ENCODE assay signal across 1 cellular context in the genomic region with DNA sequence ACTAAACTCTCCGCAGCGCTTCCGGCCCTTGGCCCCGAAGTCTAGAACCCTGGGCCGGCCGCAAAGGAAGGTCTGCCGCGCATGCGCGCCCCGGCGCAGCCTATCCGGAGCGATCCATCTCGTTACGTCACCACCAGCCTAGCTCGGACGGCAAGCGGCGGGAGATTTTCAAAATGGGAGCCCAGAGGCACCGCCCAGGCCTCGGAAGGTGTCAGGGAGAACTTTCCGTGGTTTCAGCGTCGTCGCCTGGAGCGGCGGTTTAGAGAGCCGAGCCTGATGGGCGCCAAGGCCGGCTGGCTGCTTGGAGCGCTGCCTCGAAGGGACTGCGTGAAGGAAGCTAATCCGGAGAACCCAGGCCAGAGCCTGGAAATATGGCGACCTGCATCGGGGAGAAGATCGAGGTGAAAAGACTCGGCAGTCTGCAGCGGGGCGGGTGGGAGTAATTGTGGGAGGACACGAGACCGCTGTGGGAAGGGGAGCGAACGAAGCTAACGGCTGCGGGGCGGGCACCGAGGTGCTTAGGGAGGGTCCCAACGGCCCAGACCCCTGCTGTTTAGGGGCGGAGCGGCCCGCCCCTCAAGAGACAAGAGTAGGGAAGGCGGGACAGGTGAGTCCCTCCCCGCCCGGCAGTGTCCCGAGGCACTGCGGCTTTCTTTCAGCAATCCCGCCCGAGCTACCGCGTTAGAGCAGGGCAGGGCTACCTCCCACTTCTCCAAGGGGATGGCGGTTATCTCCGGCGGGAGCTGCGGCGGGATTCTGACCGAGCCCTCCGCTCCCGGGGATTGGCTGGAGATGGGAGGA.
TF ChIP-seq lines count a peak whose summit lies in the region.

A gene (plus strand): TSS at position 130 of the 801 bp plus-strand sequence. CDS start 242 bp downstream, at position 372.

TF ChIP-seq in HepG2, 621 proteins besides CTCF, POLR2A, EP300 and RAD21 (continued from another document and continues in another):
- TF ChIP-seq, protein P1, sequence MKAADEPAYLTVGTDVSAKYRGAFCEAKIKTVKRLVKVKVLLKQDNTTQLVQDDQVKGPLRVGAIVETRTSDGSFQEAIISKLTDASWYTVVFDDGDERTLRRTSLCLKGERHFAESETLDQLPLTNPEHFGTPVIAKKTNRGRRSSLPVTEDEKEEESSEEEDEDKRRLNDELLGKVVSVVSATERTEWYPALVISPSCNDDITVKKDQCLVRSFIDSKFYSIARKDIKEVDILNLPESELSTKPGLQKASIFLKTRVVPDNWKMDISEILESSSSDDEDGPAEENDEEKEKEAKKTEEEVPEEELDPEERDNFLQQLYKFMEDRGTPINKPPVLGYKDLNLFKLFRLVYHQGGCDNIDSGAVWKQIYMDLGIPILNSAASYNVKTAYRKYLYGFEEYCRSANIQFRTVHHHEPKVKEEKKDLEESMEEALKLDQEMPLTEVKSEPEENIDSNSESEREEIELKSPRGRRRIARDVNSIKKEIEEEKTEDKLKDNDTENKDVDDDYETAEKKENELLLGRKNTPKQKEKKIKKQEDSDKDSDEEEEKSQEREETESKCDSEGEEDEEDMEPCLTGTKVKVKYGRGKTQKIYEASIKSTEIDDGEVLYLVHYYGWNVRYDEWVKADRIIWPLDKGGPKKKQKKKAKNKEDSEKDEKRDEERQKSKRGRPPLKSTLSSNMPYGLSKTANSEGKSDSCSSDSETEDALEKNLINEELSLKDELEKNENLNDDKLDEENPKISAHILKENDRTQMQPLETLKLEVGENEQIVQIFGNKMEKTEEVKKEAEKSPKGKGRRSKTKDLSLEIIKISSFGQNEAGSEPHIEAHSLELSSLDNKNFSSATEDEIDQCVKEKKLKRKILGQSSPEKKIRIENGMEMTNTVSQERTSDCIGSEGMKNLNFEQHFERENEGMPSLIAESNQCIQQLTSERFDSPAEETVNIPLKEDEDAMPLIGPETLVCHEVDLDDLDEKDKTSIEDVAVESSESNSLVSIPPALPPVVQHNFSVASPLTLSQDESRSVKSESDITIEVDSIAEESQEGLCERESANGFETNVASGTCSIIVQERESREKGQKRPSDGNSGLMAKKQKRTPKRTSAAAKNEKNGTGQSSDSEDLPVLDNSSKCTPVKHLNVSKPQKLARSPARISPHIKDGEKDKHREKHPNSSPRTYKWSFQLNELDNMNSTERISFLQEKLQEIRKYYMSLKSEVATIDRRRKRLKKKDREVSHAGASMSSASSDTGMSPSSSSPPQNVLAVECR (CRISPR knock-in tag; IDR thresholded peaks at IDR 0.05; ENCODE audit: borderline replicate concordance), result peak; percentile 100
- TF ChIP-seq RFXANK (CRISPR knock-in tag; IDR thresholded peaks at IDR 0.05), result peak; percentile 91; the same call in 1 of the 2 replicates
- peak; percentile 88 for TF ChIP-seq NFYB (CRISPR knock-in tag; IDR thresholded peaks at IDR 0.05)
- TF ChIP-seq NKX3-1 (CRISPR knock-in tag; IDR thresholded peaks at IDR 0.05), result 0 out of 2 replicates have a peak, but pooled peaks have one; percentile 58
- no peak for TF ChIP-seq LCORL (IDR thresholded peaks at IDR 0.05)
- peak; percentile 37; the same call in 1 of the 2 replicates for TF ChIP-seq LCORL (CRISPR knock-in tag; IDR thresholded peaks at IDR 0.05)
- TF ChIP-seq ATF7 (IDR thresholded peaks at IDR 0.05), result peak; percentile 91
- TF ChIP-seq ATF7 (CRISPR knock-in tag; IDR thresholded peaks at IDR 0.05), result 0 out of 2 replicates have a peak, but pooled peaks have one; percentile 44
- TF ChIP-seq, protein P2, sequence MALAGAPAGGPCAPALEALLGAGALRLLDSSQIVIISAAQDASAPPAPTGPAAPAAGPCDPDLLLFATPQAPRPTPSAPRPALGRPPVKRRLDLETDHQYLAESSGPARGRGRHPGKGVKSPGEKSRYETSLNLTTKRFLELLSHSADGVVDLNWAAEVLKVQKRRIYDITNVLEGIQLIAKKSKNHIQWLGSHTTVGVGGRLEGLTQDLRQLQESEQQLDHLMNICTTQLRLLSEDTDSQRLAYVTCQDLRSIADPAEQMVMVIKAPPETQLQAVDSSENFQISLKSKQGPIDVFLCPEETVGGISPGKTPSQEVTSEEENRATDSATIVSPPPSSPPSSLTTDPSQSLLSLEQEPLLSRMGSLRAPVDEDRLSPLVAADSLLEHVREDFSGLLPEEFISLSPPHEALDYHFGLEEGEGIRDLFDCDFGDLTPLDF (CRISPR knock-in tag; IDR thresholded peaks at IDR 0.05), result peak; percentile 92
- TF ChIP-seq ZKSCAN1 (IDR thresholded peaks at IDR 0.05; ENCODE audit: low read length), result no peak
- peak; percentile 50; the same call in 1 of the 2 replicates for TF ChIP-seq POLR2AphosphoS5 (IDR thresholded peaks at IDR 0.05; ENCODE audit: low read depth, low read length)
- peak; percentile 61 for TF ChIP-seq SRSF1 (optimal IDR thresholded peaks at IDR 0.05; ENCODE audit: low read depth, low read length)
- TF ChIP-seq, protein P3, sequence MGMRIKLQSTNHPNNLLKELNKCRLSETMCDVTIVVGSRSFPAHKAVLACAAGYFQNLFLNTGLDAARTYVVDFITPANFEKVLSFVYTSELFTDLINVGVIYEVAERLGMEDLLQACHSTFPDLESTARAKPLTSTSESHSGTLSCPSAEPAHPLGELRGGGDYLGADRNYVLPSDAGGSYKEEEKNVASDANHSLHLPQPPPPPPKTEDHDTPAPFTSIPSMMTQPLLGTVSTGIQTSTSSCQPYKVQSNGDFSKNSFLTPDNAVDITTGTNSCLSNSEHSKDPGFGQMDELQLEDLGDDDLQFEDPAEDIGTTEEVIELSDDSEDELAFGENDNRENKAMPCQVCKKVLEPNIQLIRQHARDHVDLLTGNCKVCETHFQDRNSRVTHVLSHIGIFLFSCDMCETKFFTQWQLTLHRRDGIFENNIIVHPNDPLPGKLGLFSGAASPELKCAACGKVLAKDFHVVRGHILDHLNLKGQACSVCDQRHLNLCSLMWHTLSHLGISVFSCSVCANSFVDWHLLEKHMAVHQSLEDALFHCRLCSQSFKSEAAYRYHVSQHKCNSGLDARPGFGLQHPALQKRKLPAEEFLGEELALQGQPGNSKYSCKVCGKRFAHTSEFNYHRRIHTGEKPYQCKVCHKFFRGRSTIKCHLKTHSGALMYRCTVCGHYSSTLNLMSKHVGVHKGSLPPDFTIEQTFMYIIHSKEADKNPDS (CRISPR knock-in tag; IDR thresholded peaks at IDR 0.05), result no peak
- TF ChIP-seq REL (CRISPR knock-in tag; conservative IDR thresholded peaks at IDR 0.05), result no peak
- no peak for TF ChIP-seq HNRNPH1 (optimal IDR thresholded peaks at IDR 0.05; ENCODE audit: low read depth, low read length)
- peak; percentile 89 for TF ChIP-seq HOXA3 (CRISPR knock-in tag; IDR thresholded peaks at IDR 0.05)
- TF ChIP-seq RBM39 (IDR thresholded peaks at IDR 0.05; ENCODE audit: low read depth, low read length, poor library complexity, severe bottlenecking), result peak; percentile 76
- TF ChIP-seq AGO2 (optimal IDR thresholded peaks at IDR 0.05; ENCODE audit: low read depth, low read length), result peak; percentile 75
- TF ChIP-seq CEBPB (IDR thresholded peaks at IDR 0.05; ENCODE audit: borderline replicate concordance, low read depth, low read length), result peak; percentile 56; the same call in 1 of the 2 replicates
- no peak for TF ChIP-seq PRMT3 (CRISPR knock-in tag; IDR thresholded peaks at IDR 0.05; ENCODE audit: borderline replicate concordance, low read depth)
- no peak for TF ChIP-seq ZNF207 (IDR thresholded peaks at IDR 0.05; ENCODE audit: borderline replicate concordance)
- no peak; the same call in 1 of the 2 replicates for TF ChIP-seq NCOA2 (CRISPR knock-in tag; IDR thresholded peaks at IDR 0.05)
- TF ChIP-seq RFX5 (IDR thresholded peaks at IDR 0.05; ENCODE audit: low read depth, low read length), result peak; percentile 81
- peak; percentile 20; the same call in 1 of the 2 replicates for TF ChIP-seq ZNF367 (CRISPR knock-in tag; IDR thresholded peaks at IDR 0.05; ENCODE audit: borderline replicate concordance)
- 0 out of 2 replicates have a peak, but pooled peaks have one; percentile 28 for TF ChIP-seq ZFP37 (CRISPR knock-in tag; IDR thresholded peaks at IDR 0.05; ENCODE audit: borderline replicate concordance)
- peak; percentile 99 for TF ChIP-seq SAP130 (CRISPR knock-in tag; IDR thresholded peaks at IDR 0.05; ENCODE audit: low read depth)
- TF ChIP-seq ZNF768 (CRISPR knock-in tag; IDR thresholded peaks at IDR 0.05), result peak; percentile 35
- TF ChIP-seq CBX5 (CRISPR knock-in tag; IDR thresholded peaks at IDR 0.05; ENCODE audit: borderline replicate concordance), result peak; percentile 52; the same call in 1 of the 2 replicates
- TF ChIP-seq TARDBP (CRISPR knock-in tag; IDR thresholded peaks at IDR 0.05), result peak; percentile 59
- no peak; the same call in 1 of the 2 replicates for TF ChIP-seq ZNF775 (CRISPR knock-in tag; IDR thresholded peaks at IDR 0.05; ENCODE audit: borderline replicate concordance)
- TF ChIP-seq, protein P4, sequence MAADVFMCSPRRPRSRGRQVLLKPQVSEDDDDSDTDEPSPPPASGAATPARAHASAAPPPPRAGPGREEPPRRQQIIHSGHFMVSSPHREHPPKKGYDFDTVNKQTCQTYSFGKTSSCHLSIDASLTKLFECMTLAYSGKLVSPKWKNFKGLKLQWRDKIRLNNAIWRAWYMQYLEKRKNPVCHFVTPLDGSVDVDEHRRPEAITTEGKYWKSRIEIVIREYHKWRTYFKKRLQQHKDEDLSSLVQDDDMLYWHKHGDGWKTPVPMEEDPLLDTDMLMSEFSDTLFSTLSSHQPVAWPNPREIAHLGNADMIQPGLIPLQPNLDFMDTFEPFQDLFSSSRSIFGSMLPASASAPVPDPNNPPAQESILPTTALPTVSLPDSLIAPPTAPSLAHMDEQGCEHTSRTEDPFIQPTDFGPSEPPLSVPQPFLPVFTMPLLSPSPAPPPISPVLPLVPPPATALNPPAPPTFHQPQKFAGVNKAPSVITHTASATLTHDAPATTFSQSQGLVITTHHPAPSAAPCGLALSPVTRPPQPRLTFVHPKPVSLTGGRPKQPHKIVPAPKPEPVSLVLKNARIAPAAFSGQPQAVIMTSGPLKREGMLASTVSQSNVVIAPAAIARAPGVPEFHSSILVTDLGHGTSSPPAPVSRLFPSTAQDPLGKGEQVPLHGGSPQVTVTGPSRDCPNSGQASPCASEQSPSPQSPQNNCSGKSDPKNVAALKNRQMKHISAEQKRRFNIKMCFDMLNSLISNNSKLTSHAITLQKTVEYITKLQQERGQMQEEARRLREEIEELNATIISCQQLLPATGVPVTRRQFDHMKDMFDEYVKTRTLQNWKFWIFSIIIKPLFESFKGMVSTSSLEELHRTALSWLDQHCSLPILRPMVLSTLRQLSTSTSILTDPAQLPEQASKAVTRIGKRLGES (CRISPR knock-in tag; IDR thresholded peaks at IDR 0.05; ENCODE audit: borderline replicate concordance), result no peak
- TF ChIP-seq ZBTB1 (CRISPR knock-in tag; IDR thresholded peaks at IDR 0.05; ENCODE audit: borderline replicate concordance), result no peak
- TF ChIP-seq GLI4 (CRISPR knock-in tag; IDR thresholded peaks at IDR 0.05; ENCODE audit: borderline replicate concordance), result no peak
- TF ChIP-seq, protein P5, sequence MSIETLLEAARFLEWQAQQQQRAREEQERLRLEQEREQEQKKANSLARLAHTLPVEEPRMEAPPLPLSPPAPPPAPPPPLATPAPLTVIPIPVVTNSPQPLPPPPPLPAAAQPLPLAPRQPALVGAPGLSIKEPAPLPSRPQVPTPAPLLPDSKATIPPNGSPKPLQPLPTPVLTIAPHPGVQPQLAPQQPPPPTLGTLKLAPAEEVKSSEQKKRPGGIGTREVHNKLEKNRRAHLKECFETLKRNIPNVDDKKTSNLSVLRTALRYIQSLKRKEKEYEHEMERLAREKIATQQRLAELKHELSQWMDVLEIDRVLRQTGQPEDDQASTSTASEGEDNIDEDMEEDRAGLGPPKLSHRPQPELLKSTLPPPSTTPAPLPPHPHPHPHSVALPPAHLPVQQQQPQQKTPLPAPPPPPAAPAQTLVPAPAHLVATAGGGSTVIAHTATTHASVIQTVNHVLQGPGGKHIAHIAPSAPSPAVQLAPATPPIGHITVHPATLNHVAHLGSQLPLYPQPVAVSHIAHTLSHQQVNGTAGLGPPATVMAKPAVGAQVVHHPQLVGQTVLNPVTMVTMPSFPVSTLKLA (IDR thresholded peaks at IDR 0.05), result no peak
- TF ChIP-seq, protein P6, sequence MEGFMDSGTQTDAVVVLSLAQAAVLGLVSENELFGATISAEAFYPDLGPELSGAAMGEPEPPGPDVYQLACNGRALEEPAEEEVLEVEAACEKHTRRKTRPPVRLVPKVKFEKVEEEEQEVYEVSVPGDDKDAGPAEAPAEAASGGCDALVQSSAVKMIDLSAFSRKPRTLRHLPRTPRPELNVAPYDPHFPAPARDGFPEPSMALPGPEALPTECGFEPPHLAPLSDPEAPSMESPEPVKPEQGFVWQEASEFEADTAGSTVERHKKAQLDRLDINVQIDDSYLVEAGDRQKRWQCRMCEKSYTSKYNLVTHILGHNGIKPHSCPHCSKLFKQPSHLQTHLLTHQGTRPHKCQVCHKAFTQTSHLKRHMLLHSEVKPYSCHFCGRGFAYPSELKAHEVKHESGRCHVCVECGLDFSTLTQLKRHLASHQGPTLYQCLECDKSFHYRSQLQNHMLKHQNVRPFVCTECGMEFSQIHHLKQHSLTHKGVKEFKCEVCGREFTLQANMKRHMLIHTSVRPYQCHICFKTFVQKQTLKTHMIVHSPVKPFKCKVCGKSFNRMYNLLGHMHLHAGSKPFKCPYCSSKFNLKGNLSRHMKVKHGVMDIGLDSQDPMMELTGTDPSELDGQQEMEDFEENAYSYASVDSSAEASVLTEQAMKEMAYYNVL (CRISPR knock-in tag; IDR thresholded peaks at IDR 0.05; ENCODE audit: borderline replicate concordance), result no peak
- 0 out of 2 replicates have a peak, but pooled peaks have one; percentile 31 for TF ChIP-seq SIX1 (CRISPR knock-in tag; IDR thresholded peaks at IDR 0.05; ENCODE audit: borderline replicate concordance)
- TF ChIP-seq FOXC1 (CRISPR knock-in tag; IDR thresholded peaks at IDR 0.05; ENCODE audit: borderline replicate concordance), result 0 out of 2 replicates have a peak, but pooled peaks have one; percentile 30
- TF ChIP-seq GTF2F1 (IDR thresholded peaks at IDR 0.05; ENCODE audit: low read length), result no peak
- TF ChIP-seq TCF7L2 (IDR thresholded peaks at IDR 0.05; ENCODE audit: low read depth, low read length), result no peak
- TF ChIP-seq, protein P7, sequence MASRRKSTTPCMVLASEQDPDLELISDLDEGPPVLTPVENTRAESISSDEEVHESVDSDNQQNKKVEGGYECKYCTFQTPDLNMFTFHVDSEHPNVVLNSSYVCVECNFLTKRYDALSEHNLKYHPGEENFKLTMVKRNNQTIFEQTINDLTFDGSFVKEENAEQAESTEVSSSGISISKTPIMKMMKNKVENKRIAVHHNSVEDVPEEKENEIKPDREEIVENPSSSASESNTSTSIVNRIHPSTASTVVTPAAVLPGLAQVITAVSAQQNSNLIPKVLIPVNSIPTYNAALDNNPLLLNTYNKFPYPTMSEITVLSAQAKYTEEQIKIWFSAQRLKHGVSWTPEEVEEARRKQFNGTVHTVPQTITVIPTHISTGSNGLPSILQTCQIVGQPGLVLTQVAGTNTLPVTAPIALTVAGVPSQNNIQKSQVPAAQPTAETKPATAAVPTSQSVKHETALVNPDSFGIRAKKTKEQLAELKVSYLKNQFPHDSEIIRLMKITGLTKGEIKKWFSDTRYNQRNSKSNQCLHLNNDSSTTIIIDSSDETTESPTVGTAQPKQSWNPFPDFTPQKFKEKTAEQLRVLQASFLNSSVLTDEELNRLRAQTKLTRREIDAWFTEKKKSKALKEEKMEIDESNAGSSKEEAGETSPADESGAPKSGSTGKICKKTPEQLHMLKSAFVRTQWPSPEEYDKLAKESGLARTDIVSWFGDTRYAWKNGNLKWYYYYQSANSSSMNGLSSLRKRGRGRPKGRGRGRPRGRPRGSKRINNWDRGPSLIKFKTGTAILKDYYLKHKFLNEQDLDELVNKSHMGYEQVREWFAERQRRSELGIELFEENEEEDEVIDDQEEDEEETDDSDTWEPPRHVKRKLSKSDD (CRISPR knock-in tag; IDR thresholded peaks at IDR 0.05; ENCODE audit: low read depth), result no peak
- no peak for TF ChIP-seq ZNF256 (CRISPR knock-in tag; conservative IDR thresholded peaks at IDR 0.05)
- TF ChIP-seq CBX2 (IDR thresholded peaks at IDR 0.05; ENCODE audit: low read depth, low read length), result no peak
- no peak for TF ChIP-seq CBX2 (CRISPR knock-in tag; IDR thresholded peaks at IDR 0.05; ENCODE audit: low read depth)
